In the genomic region with DNA sequence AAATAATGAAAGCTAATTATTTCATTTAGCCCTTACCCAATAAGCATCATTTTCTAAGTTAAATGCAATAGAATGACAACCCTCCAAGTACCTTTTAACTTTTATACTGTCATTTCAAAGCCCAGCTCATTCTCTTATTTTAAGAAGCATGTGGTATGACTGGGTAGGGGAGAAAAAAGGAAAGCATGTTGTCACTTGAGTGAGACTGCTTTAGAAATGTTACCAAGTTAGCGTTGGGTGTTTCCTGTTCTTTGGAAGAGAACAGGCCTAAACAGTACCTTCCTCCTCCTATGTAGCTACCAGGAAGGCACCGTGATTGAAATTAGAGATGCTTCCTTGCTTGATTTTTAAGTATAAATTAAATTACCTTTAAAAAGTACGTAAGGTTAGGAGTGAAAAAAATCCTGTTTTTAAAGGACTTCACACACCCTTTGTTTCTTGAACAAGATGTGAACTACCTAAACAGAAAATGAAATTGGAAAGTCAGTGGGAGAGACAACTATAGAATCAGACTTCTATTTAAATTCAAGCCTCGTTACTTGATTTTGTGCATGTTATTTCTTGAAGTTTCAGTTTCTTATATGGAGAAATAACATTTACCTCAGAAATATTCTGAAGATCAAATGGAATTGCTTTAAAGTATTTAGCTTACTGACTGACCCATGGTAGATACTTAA, we compare ENCODE assay signal across 1 cellular context.
TF ChIP-seq lines count a peak whose summit lies in the region.

No MANE protein-coding gene starts in this region.

TF ChIP-seq in IMR-90, 13 proteins besides CTCF, POLR2A, EP300 and RAD21:
- TF ChIP-seq CHD1 (IDR thresholded peaks at IDR 0.05; ENCODE audit: low read depth, low read length) (no peak), SMC3 (IDR thresholded peaks at IDR 0.05; ENCODE audit: low read depth, low read length) (no peak), RFX5 (IDR thresholded peaks at IDR 0.05; ENCODE audit: low read depth, low read length) (no peak), MXI1 (IDR thresholded peaks at IDR 0.05; ENCODE audit: borderline replicate concordance, low read depth, low read length) (no peak), MAFK (IDR thresholded peaks at IDR 0.05; ENCODE audit: low read depth, low read length) (no peak), NFE2L2 (IDR thresholded peaks at IDR 0.05; ENCODE audit: low read depth, low read length) (no peak), CEBPB (IDR thresholded peaks at IDR 0.05; ENCODE audit: low read depth, low read length) (no peak), RCOR1 (IDR thresholded peaks at IDR 0.05; ENCODE audit: insufficient replicate concordance, low read length) (no peak), FOS (IDR thresholded peaks at IDR 0.05; ENCODE audit: low read depth, low read length) (no peak), MAZ (IDR thresholded peaks at IDR 0.05; ENCODE audit: borderline replicate concordance, low read depth, low read length) (no peak), BHLHE40 (IDR thresholded peaks at IDR 0.05; ENCODE audit: low read depth, low read length) (no peak)
- TF ChIP-seq, protein P1, sequence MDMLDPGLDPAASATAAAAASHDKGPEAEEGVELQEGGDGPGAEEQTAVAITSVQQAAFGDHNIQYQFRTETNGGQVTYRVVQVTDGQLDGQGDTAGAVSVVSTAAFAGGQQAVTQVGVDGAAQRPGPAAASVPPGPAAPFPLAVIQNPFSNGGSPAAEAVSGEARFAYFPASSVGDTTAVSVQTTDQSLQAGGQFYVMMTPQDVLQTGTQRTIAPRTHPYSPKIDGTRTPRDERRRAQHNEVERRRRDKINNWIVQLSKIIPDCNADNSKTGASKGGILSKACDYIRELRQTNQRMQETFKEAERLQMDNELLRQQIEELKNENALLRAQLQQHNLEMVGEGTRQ (IDR thresholded peaks at IDR 0.05; ENCODE audit: low read depth, low read length): no peak
- TF ChIP-seq, protein P2, sequence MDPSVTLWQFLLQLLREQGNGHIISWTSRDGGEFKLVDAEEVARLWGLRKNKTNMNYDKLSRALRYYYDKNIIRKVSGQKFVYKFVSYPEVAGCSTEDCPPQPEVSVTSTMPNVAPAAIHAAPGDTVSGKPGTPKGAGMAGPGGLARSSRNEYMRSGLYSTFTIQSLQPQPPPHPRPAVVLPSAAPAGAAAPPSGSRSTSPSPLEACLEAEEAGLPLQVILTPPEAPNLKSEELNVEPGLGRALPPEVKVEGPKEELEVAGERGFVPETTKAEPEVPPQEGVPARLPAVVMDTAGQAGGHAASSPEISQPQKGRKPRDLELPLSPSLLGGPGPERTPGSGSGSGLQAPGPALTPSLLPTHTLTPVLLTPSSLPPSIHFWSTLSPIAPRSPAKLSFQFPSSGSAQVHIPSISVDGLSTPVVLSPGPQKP (IDR thresholded peaks at IDR 0.05; ENCODE audit: borderline replicate concordance, low read depth, low read length): no peak
